ENCODE assay signal across 8 cellular contexts in the genomic region with DNA sequence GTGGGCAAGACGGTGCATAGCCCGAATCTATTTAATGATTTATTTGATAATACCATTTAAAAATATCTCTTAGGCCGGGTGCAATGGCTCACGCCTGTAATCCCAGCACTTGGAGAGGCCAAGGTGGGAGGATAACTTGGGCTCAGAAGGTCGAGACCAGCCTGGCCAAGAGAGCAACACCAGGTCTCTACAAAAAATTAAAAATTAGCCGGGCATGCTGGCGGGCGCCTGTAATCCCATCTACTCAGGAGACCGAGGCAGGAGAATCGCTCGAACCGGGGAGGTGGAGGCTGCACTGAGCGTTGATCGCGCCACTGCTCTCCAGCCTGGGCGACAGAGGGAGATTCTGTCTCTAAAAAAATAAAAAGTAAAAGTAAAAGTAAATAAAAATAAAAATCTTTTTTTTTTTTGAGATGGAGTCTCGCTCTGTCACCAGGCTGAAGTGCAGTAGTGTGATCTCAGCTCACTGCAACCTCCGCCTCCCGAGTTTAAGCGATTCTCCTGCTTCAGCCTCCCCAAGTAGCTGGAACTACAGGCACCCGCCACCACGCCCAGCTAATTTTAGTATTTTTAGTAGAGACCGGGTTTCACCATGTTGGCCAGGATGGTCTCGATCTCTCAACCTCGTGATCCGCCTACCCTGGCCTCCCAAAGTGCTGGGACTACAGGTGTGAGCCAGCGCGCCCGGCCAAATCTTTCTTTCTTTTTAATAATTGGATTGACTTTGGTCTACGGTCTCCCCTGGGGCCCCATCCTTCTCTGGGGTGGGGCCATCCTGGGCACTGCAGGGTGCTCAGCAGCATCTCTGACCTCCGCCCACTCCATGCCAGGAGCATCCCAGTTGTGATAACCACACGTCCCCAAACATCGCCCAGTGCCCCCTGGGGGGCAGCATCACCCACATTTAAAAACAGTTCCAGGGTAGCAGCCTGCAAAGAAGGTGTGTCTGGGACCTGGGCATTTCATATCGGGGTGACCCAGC.
DNase-seq lines count a peak whose midpoint lies in the region; ATAC-seq, FAIRE-seq and TF ChIP-seq lines count a peak whose summit lies in the region.

No MANE protein-coding gene starts in this region.

- DNase-seq in Calu3 (no peak), coronary artery (ENCODE audit: low spot score) (no peak), pancreas (peak in 1 of 6 donors; percentile 40), NCI-H1436 (lab: John Stamatoyannopoulos, UW) (no peak), anterior cingulate cortex (lab: John Stamatoyannopoulos, UW) (no peak), DMS53 treated with DMSO at 0.1 percent for 48 hours (lab: John Stamatoyannopoulos, UW; ENCODE audit: unreplicated experiment) (no peak)

- intact Hi-C loops in Calu3 (cut with micrococcal nuclease; ENCODE audit: unreplicated experiment), result loop anchor here (1.0 to 5.0 kb wide), 2 partner anchors 32 to 69 kb away; no protein-coding TSS in a partner anchor
- intact Hi-C loops in pancreas (cut with DNase I), result loop anchor here in 2 of 3 donors (5.0 to 10.0 kb wide), 2 partner anchors 139 to 147 kb away; no protein-coding TSS in a partner anchor

- BruUV-seq in Calu3 (replicated peaks; lab: Mats Ljungman, UMichigan), result no TSS peak

- no peak overlapping the region for H3K4me3 ChIP-seq in OCI-LY1 (ENCODE audit: low read depth, low read length, poor library complexity, severe bottlenecking)
- peak overlapping the region; percentile 68 for H3K4me3 ChIP-seq in coronary artery
- H3K4me3 ChIP-seq in pancreas, result peak overlapping the region in 1 of 4 donors; percentile 33

- no peak overlapping the region for H3K27ac Mint-ChIP-seq in Calu3 (ENCODE audit: unreplicated experiment)

- H3K4me3 Mint-ChIP-seq in Calu3 (ENCODE audit: low read depth, unreplicated experiment), result peak overlapping the region; percentile 62

- H3K9me2 ChIP-seq in OCI-LY1 (ENCODE audit: low read depth, low read length), result no peaks in the 10 kb centered on the region

- H3K79me2 ChIP-seq in OCI-LY1 (ENCODE audit: insufficient read depth, low read length), result no peaks in the 10 kb centered on the region

- WGBS in pancreas, 2 donors, result 62 to 68% methylated on average over 34 of the region's 34 CpGs

- no peak overlapping the region for H3K9ac ChIP-seq in OCI-LY1 (ENCODE audit: low read length)

- H3K4me1 Mint-ChIP-seq in Calu3 (ENCODE audit: low read depth, unreplicated experiment), result no peaks in the 10 kb centered on the region

- TF ChIP-seq CTCF in Calu3 (IDR thresholded peaks at IDR 0.05; ENCODE audit: unreplicated experiment) (no peak), OCI-LY1 (IDR thresholded peaks at IDR 0.05; ENCODE audit: low read length) (peak; percentile 40), coronary artery (IDR thresholded peaks at IDR 0.05) (no peak), pancreas (IDR thresholded peaks at IDR 0.05) (no peak)

- H3K36me3 ChIP-seq in OCI-LY1 (ENCODE audit: insufficient read depth, low read length), result no peaks in the 10 kb centered on the region
- no peaks in the 10 kb centered on the region for H3K36me3 ChIP-seq in pancreas

- H3K4me1 ChIP-seq in OCI-LY1 (ENCODE audit: insufficient read depth, low read length, severe bottlenecking), result peaks cover 36% of the 10 kb centered on the region
- peaks cover 0 to 7% (median 4%) of the 10 kb centered on the region in 3 donors for H3K4me1 ChIP-seq in pancreas

- ATAC-seq in pancreas, result no peak
- no peak for ATAC-seq in HG02870 (IDR thresholded peaks at IDR 0.05; ENCODE audit: unreplicated experiment)

- H3K27me3 Mint-ChIP-seq in Calu3 (ENCODE audit: unreplicated experiment), result no peaks in the 10 kb centered on the region

- H3K27ac ChIP-seq in OCI-LY1 (ENCODE audit: low read depth, low read length, poor library complexity, severe bottlenecking), result no peak overlapping the region
- H3K27ac ChIP-seq in coronary artery, result peak overlapping the region; percentile 90
- peak overlapping the region in 3 of 4 donors; percentile 86 to 92 (median 87) for H3K27ac ChIP-seq in pancreas

- peak overlapping the region; percentile 86; the same call in 1 of the 2 replicates for H3K4me2 ChIP-seq in OCI-LY1 (ENCODE audit: low read length)

- no peaks in the 10 kb centered on the region for H3F3A ChIP-seq in OCI-LY1 (ENCODE audit: insufficient read depth, low read length)

- H2AFZ ChIP-seq in OCI-LY1 (ENCODE audit: low read length), result no peak overlapping the region

- CTCF ChIA-PET in Calu3 (lab: Charles Lee), result interaction anchor here (0.6 to 2.0 kb wide), 10 partner anchors 24 to 184 kb away, joined by 3 to 14 read pairs (median 6); a partner anchor contains a TSS

- H3K36me3 Mint-ChIP-seq in Calu3 (ENCODE audit: insufficient read depth, unreplicated experiment), result peaks cover 5% of the 10 kb centered on the region

- H4K20me1 ChIP-seq in OCI-LY1 (ENCODE audit: insufficient read depth, low read length), result no peaks in the 10 kb centered on the region

- no peaks in the 10 kb centered on the region; the same call in 1 of the 2 replicates for H3K27me3 ChIP-seq in OCI-LY1 (ENCODE audit: insufficient read depth, low read length)
- H3K27me3 ChIP-seq in pancreas, result no peaks in the 10 kb centered on the region

- no peaks in the 10 kb centered on the region for H3K9me3 Mint-ChIP-seq in Calu3 (ENCODE audit: low read depth, unreplicated experiment)

- H3K9me3 ChIP-seq in OCI-LY1 (ENCODE audit: low read length) (0 out of 2 replicates have a peak, but pooled peaks cover 3% of the 10 kb centered on the region), pancreas (no peaks in the 10 kb centered on the region)

- FAIRE-seq in pancreas (lab: Jason Lieb, UNC), result no peak
